ENCODE assay signal across 8 cellular contexts in genomic region chr11:26297179-26297970, GRCh38. TPM values are rescaled to one million over a fixed set of nuclear protein-coding genes. Genes with fewer than 3 reads are reported as not detected.
DNase-seq lines count a peak whose midpoint lies in the region; ATAC-seq and TF ChIP-seq lines count a peak whose summit lies in the region.

No MANE protein-coding gene starts in this region.

- no peaks in the 10 kb centered on the region for H3K9me1 ChIP-seq in IMR-90 (ENCODE audit: insufficient read depth, low read length)

- H3K36me3 ChIP-seq in DOHH2 (ENCODE audit: control insufficient read depth, low read length) (no peaks in the 10 kb centered on the region), IMR-90 (ENCODE audit: control insufficient read depth, insufficient read depth, low read length) (no peaks in the 10 kb centered on the region), PC-3 (ENCODE audit: low read depth, low read length) (no peaks in the 10 kb centered on the region)

- ATAC-seq in GM21526 (IDR thresholded peaks at IDR 0.05; ENCODE audit: low FRiP score, unreplicated experiment) (peak; percentile 91), IMR-90 (ENCODE audit: low read depth) (peak; percentile 90), PC-3 (peak; percentile 51)

- CTCF ChIA-PET in IMR-90 (lab: Yijun Ruan, JAX) (interaction anchor here (0.6 to 1.5 kb wide), 12 partner anchors 11 to 1118 kb away, joined by 3 to 7 read pairs (median 3); no protein-coding TSS in a partner anchor), PC-3 (lab: Charles Lee) (no interaction called here)

- no peak overlapping the region for H3K4ac ChIP-seq in IMR-90 (ENCODE audit: low read depth, low read length)

- H3K27me3 Mint-ChIP-seq in neural crest cell (ENCODE audit: low read depth), result peaks cover 3% of the 10 kb centered on the region

- no peak overlapping the region for H3K23ac ChIP-seq in IMR-90 (ENCODE audit: low read depth, low read length)

- H3K4me3 ChIP-seq in DOHH2 (ENCODE audit: low read length) (no peak overlapping the region), IMR-90 (ENCODE audit: insufficient read depth, low read depth, low read length) (no peak overlapping the region), PC-3 (ENCODE audit: low read length) (no peak overlapping the region)

- no TSS peak for BruUV-seq in IMR-90 (replicated peaks; lab: Mats Ljungman, UMichigan)
- no TSS peak for BruUV-seq in PC-3 (replicated peaks; lab: Mats Ljungman, UMichigan)

- H3K79me2 ChIP-seq in DOHH2 (ENCODE audit: control insufficient read depth, low read length) (no peaks in the 10 kb centered on the region), PC-3 (ENCODE audit: low read length) (no peaks in the 10 kb centered on the region)

- H3K14ac ChIP-seq in IMR-90 (replicated peaks; ENCODE audit: low read depth, low read length), result no peak overlapping the region

- H2AFZ ChIP-seq in IMR-90 (replicated peaks; ENCODE audit: low read length, poor library complexity), result no peak overlapping the region
- H2AFZ ChIP-seq in PC-3 (ENCODE audit: low read length), result no peak overlapping the region

- 17% methylated on average over 1 of the region's 5 CpGs; no CpG with 5 or more reads in 1 of the 2 experiments for WGBS in IMR-90 (ENCODE audit: extremely low coverage in 2 of 2, insufficient read length in 1 of 2), 2 experiments

- H3K4me1 ChIP-seq in DOHH2 (ENCODE audit: control insufficient read depth, low read length) (no peaks in the 10 kb centered on the region), IMR-90 (ENCODE audit: control insufficient read depth, insufficient read depth, low read length) (no peaks in the 10 kb centered on the region), PC-3 (ENCODE audit: insufficient read depth, low read length) (no peaks in the 10 kb centered on the region)

- H3K27ac Mint-ChIP-seq in neural crest cell (ENCODE audit: unreplicated experiment), result no peak overlapping the region

- H4K20me1 ChIP-seq in DOHH2 (ENCODE audit: control insufficient read depth, insufficient read depth, low read depth, low read length) (no peaks in the 10 kb centered on the region), IMR-90 (ENCODE audit: insufficient read depth, low read length) (no peaks in the 10 kb centered on the region), PC-3 (ENCODE audit: low read length) (no peaks in the 10 kb centered on the region)

- H3K79me1 ChIP-seq in IMR-90 (ENCODE audit: low read depth in 1 of 2, low read length in 2 of 2), result no peaks in the 10 kb centered on the region

- no peak overlapping the region for H2BK120ac ChIP-seq in IMR-90 (ENCODE audit: low read depth, low read length)

- no peak overlapping the region for H4K8ac ChIP-seq in IMR-90 (ENCODE audit: low read depth in 2 of 2, low read length in 2 of 2)

- POLR2A ChIA-PET in IMR-90 (lab: Charles Lee; ENCODE audit: unreplicated experiment) (no interaction called here), PC-3 (lab: Charles Lee; ENCODE audit: unreplicated experiment) (no interaction called here)

- no peak overlapping the region for H3K4me3 Mint-ChIP-seq in neural crest cell

- H3K9me2 ChIP-seq in DOHH2 (replicated peaks; ENCODE audit: control insufficient read depth, low read length) (no peaks in the 10 kb centered on the region), PC-3 (replicated peaks; ENCODE audit: low read length) (no peaks in the 10 kb centered on the region)

- no peak overlapping the region for H2BK5ac ChIP-seq in IMR-90 (ENCODE audit: low read depth, low read length, poor library complexity, severe bottlenecking)

- H3K27ac ChIP-seq in DOHH2 (ENCODE audit: low read depth, low read length), result no peak overlapping the region
- H3K27ac ChIP-seq in IMR-90 (ENCODE audit: insufficient read depth, low read length), result no peak overlapping the region
- H3K27ac ChIP-seq in PC-3 (ENCODE audit: low read length), result no peak overlapping the region

- peak; percentile 63 for TF ChIP-seq RAD21 in IMR-90 (IDR thresholded peaks at IDR 0.05; ENCODE audit: low read length)

- no peaks in the 10 kb centered on the region for H3K36me3 Mint-ChIP-seq in neural crest cell (ENCODE audit: low read depth)

- H4K5ac ChIP-seq in IMR-90 (ENCODE audit: low read depth, low read length), result no peak overlapping the region

- no peak overlapping the region for H4K91ac ChIP-seq in IMR-90 (ENCODE audit: insufficient read depth, low read depth, low read length)

- no peak overlapping the region for H2BK15ac ChIP-seq in IMR-90 (ENCODE audit: low read depth, low read length)

- no peak overlapping the region for H2AK9ac ChIP-seq in IMR-90 (replicated peaks; ENCODE audit: low read depth, low read length, poor library complexity)

- H3K9ac ChIP-seq in IMR-90 (ENCODE audit: low read depth, low read length), result no peak overlapping the region
- no peak overlapping the region for H3K9ac ChIP-seq in PC-3 (ENCODE audit: low read length)

- H3K27me3 ChIP-seq in DOHH2 (ENCODE audit: control insufficient read depth, low read length) (peaks cover 12% of the 10 kb centered on the region), IMR-90 (ENCODE audit: control insufficient read depth, insufficient read depth, low read length) (peaks cover 9% of the 10 kb centered on the region), PC-3 (ENCODE audit: low read length) (peaks cover 17% of the 10 kb centered on the region)

- TF ChIP-seq CTCF in DOHH2 (IDR thresholded peaks at IDR 0.05; ENCODE audit: low read depth, low read length, poor library complexity, severe bottlenecking), result peak; percentile 75
- peak; percentile 77 for TF ChIP-seq CTCF in IMR-90 (conservative IDR thresholded peaks at IDR 0.05; ENCODE audit: low read depth, low read length)
- peak; percentile 78 for TF ChIP-seq CTCF in PC-3 (conservative IDR thresholded peaks at IDR 0.05; ENCODE audit: low read depth, low read length)
- TF ChIP-seq CTCF in neural crest cell (conservative IDR thresholded peaks at IDR 0.05), result peak; percentile 86

- in situ Hi-C loops in IMR-90 (cut with MboI; ENCODE audit: low sequenced_read_pairs), result loop anchor here (10.0 kb wide), 2 partner anchors 357 to 857 kb away; no protein-coding TSS in a partner anchor

- H3K18ac ChIP-seq in IMR-90 (ENCODE audit: low read depth, low read length), result no peak overlapping the region

- H3K4me2 ChIP-seq in DOHH2 (ENCODE audit: low read length) (no peak overlapping the region), IMR-90 (ENCODE audit: low read depth, low read length) (no peak overlapping the region), PC-3 (ENCODE audit: low read length) (no peak overlapping the region)

- DNase-seq in IMR-90 (peak; percentile 75), PC-3 (peak; percentile 64), erythroblast (lab: John Stamatoyannopoulos, UW) (peak; percentile 48 to 53), neural crest cell (ENCODE audit: low read depth, low spot score) (peak; percentile 9), posterior vena cava (ENCODE audit: low spot score) (no peak)
- DNase-seq in activated naive CD4-positive, alpha-beta T cell treated with Interleukin-2 at 50 U/mL for 16 hours, result no peak

- H3K56ac ChIP-seq in IMR-90 (ENCODE audit: extremely low read depth, insufficient read depth, low read length), result no peak overlapping the region

- H2BK20ac ChIP-seq in IMR-90 (ENCODE audit: low read depth, low read length), result no peak overlapping the region

- no peak overlapping the region for H2AK5ac ChIP-seq in IMR-90 (ENCODE audit: low read depth, low read length)

- TF ChIP-seq POLR2A in IMR-90 (IDR thresholded peaks at IDR 0.05; ENCODE audit: low read depth, low read length), result no peak
- no peak for TF ChIP-seq POLR2A in erythroblast (IDR thresholded peaks at IDR 0.05; ENCODE audit: low read length)

- H3K9me3 ChIP-seq in DOHH2 (ENCODE audit: control insufficient read depth, insufficient read depth, low read length) (no peaks in the 10 kb centered on the region), IMR-90 (ENCODE audit: control insufficient read depth, insufficient read depth, low read length) (no peaks in the 10 kb centered on the region), PC-3 (ENCODE audit: low read length) (no peaks in the 10 kb centered on the region)

- no peaks in the 10 kb centered on the region for H3F3A ChIP-seq in DOHH2 (ENCODE audit: control insufficient read depth, insufficient read depth)
- H3F3A ChIP-seq in PC-3 (ENCODE audit: low read length, unreplicated experiment), result no peaks in the 10 kb centered on the region

- peaks cover 8% of the 10 kb centered on the region for H3K4me1 Mint-ChIP-seq in neural crest cell

- dilution Hi-C loops in IMR-90 (cut with HindIII; ENCODE audit: low sequenced_read_pairs, unreplicated experiment), result no loop called here

- intact Hi-C loops in IMR-90 (cut with micrococcal nuclease), result loop anchor here (1.0 to 2.0 kb wide), 4 partner anchors 254 to 861 kb away; no protein-coding TSS in a partner anchor
- intact Hi-C loops in PC-3 (cut with micrococcal nuclease), result loop anchor here (1.0 to 2.0 kb wide), 3 partner anchors 254 to 861 kb away; no protein-coding TSS in a partner anchor
- intact Hi-C loops in posterior vena cava (cut with DNase I), result no loop called here

- no peaks in the 10 kb centered on the region for H3K9me3 Mint-ChIP-seq in neural crest cell

TF ChIP-seq in IMR-90, 13 proteins besides CTCF, POLR2A, EP300 and RAD21 (continues in another document):
- no peak for TF ChIP-seq MAZ (IDR thresholded peaks at IDR 0.05; ENCODE audit: borderline replicate concordance, low read depth, low read length)
- no peak for TF ChIP-seq FOS (IDR thresholded peaks at IDR 0.05; ENCODE audit: low read depth, low read length)
- no peak for TF ChIP-seq CHD1 (IDR thresholded peaks at IDR 0.05; ENCODE audit: low read depth, low read length)
- TF ChIP-seq USF2 (IDR thresholded peaks at IDR 0.05; ENCODE audit: low read depth, low read length), result no peak
- peak; percentile 70 for TF ChIP-seq CEBPB (IDR thresholded peaks at IDR 0.05; ENCODE audit: low read depth, low read length)

RNA-seq across cellular contexts. Expression of gene ANO3, which starts 34.6 kb away (rescaled TPM):
- total RNA-seq in IMR-90 (2012; rRNA removed), result under 0.01 and 0.18 TPM in 2 replicates
- 0.01 and 0.02 TPM in 2 replicates for polyA plus RNA-seq in IMR-90 (2012; rRNA removed)
- 0.01 TPM in 1 of 2 replicates, not detected in the other for polyA plus RNA-seq in IMR-90 (2012; cell fraction: cytosol; rRNA removed)
- 0.05 TPM in 1 of 2 replicates, not detected in the other for polyA plus RNA-seq in IMR-90 (2012; cell fraction: nucleus; rRNA removed; ENCODE audit: low replicate concordance)
- total RNA-seq in PC-3 (2014; rRNA removed), result not detected in 2 replicates
- total RNA-seq in neural crest cell, result 0.33 and 0.39 TPM in 2 replicates
- total RNA-seq in posterior vena cava, result 1 to 10 TPM in 1 of 2 donors, under 1 TPM in 1; 0.86 to 2.9 TPM

Comparison
In these comparisons a context has a peak if more than half of its experiments do, and no peak if none do; other contexts are left out.
1. DNase-seq: peak in IMR-90 (single experiment), PC-3 (single experiment), erythroblast (2 of 2) and neural crest cell (single experiment); none in activated naive CD4-positive, alpha-beta T cell treated with Interleukin-2 at 50 U/mL for 16 hours (single experiment) and posterior vena cava (single experiment).
2. intact Hi-C loops: an anchor here in IMR-90 (1.0 to 2.0 kb wide) and PC-3 (1.0 to 2.0 kb wide); none called in posterior vena cava.
3. Peak in every context shown above with its lines, with median percentiles within 50 percentile points of each other: CTCF ChIP-seq and ATAC-seq.